In genomic region chr4:83009529-83009928, GRCh38 we compare ENCODE assay signal across 1 cellular context.
TF ChIP-seq lines count a peak whose summit lies in the region.

No MANE protein-coding gene starts in this region.

TF ChIP-seq in HCT116, 20 proteins besides CTCF, POLR2A, EP300 and RAD21 (continued from another document):
- TF ChIP-seq ZBTB33 (IDR thresholded peaks at IDR 0.05; ENCODE audit: extremely low read depth, insufficient replicate concordance, low read length) (no peak), EZH2 (IDR thresholded peaks at IDR 0.05) (no peak), POLR2AphosphoS5 (IDR thresholded peaks at IDR 0.05; ENCODE audit: low read depth, low read length) (no peak), JUND (IDR thresholded peaks at IDR 0.05) (no peak), ELF1 (IDR thresholded peaks at IDR 0.05; ENCODE audit: borderline replicate concordance, low read depth) (no peak), MAX (IDR thresholded peaks at IDR 0.05) (no peak), CEBPB (IDR thresholded peaks at IDR 0.05; ENCODE audit: low read depth) (no peak), YY1 (IDR thresholded peaks at IDR 0.05; ENCODE audit: extremely low read depth, insufficient replicate concordance, low read depth, low read length) (no peak), ATF3 (IDR thresholded peaks at IDR 0.05) (no peak)
TF ChIP-seq in HCT116: peak in this region for 0.
